ENCODE assay signal across 1 cellular context in genomic region chr6:157232161-157232895, GRCh38.
TF ChIP-seq lines count a peak whose summit lies in the region.

No MANE protein-coding gene starts in this region.

TF ChIP-seq in IMR-90, 13 proteins besides CTCF, POLR2A, EP300 and RAD21 (continued from another document):
- TF ChIP-seq ELK1 (IDR thresholded peaks at IDR 0.05; ENCODE audit: borderline replicate concordance, low read depth, low read length) (no peak), FOS (IDR thresholded peaks at IDR 0.05; ENCODE audit: low read depth, low read length) (no peak), MAFK (IDR thresholded peaks at IDR 0.05; ENCODE audit: low read depth, low read length) (no peak), BHLHE40 (IDR thresholded peaks at IDR 0.05; ENCODE audit: low read depth, low read length) (no peak), CEBPB (IDR thresholded peaks at IDR 0.05; ENCODE audit: low read depth, low read length) (no peak), USF2 (IDR thresholded peaks at IDR 0.05; ENCODE audit: low read depth, low read length) (no peak), NFE2L2 (IDR thresholded peaks at IDR 0.05; ENCODE audit: low read depth, low read length) (no peak), MAZ (IDR thresholded peaks at IDR 0.05; ENCODE audit: borderline replicate concordance, low read depth, low read length) (no peak), SMC3 (IDR thresholded peaks at IDR 0.05; ENCODE audit: low read depth, low read length) (no peak), RCOR1 (IDR thresholded peaks at IDR 0.05; ENCODE audit: insufficient replicate concordance, low read length) (no peak)
